Comparison of ENCODE assay signal across 15 cellular contexts in the genomic region with DNA sequence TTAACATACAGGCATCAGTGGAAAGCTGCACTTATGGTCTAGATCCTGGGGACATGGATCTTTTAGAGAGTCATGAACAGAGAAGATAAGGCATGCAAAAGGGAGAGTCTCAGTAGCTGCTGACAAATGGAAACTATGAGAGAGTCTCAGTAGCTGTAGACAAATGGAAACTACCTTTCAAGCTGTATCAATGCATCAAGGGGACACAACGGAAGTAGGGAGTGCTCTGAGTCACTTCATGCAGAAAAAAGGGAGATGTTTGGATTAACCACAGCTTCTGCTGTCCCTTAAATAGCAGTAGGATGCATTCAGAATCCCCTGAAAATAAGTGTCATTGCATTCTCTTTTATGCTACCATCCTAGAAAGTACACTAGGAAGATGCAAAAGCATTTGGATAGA.
A peak's percentile ranks its signal among the peaks of the same experiment; 100 is the strongest.
DNase-seq lines count a peak whose midpoint lies in the region; ATAC-seq and TF ChIP-seq lines count a peak whose summit lies in the region.
"Had no signal": no experiment of that assay in that cellular context is flagged by ENCODE, and none has a peak within 500 bp of the region (broad histone marks: within the 10 kb centered on the region; RNA-seq: fewer than 3 reads in every experiment).

No MANE protein-coding gene starts in this region.

- H3K27me3 ChIP-seq in H9 (ENCODE audit: insufficient read depth, low read length), result no peaks in the 10 kb centered on the region
- H3K27me3 ChIP-seq: BLaER1 had no signal

- H3K4me1 Mint-ChIP-seq in H9, result peaks cover 16 to 23% of the 10 kb centered on the region in 2 experiments
- H3K4me1 Mint-ChIP-seq: activated CD4-positive, alpha-beta T cell treated with anti-CD3 and anti-CD28 coated beads, Interleukin-2, amount 10 ng/mL, durations not matched to agents 24 days and 14 days had no signal

- WGBS in H9 (ENCODE audit: extremely low coverage, insufficient read length, low lambda C conversion rate), result no CpG with 5 or more reads among the region's 1 CpG

- no peak overlapping the region for H2BK5ac ChIP-seq in H9 (ENCODE audit: insufficient read length, low read length)

- H3K9ac ChIP-seq in H9 (ENCODE audit: extremely low read depth, insufficient read length, low read length), result no peak overlapping the region
- H3K9ac ChIP-seq: BLaER1 had no signal

- peak; percentile 91 for ATAC-seq in GM18517 (IDR thresholded peaks at IDR 0.05; ENCODE audit: unreplicated experiment)
- peak; percentile 70 for ATAC-seq in GM19468 (IDR thresholded peaks at IDR 0.05; ENCODE audit: extremely low read depth, unreplicated experiment)
- ATAC-seq in HG02943 (IDR thresholded peaks at IDR 0.05; ENCODE audit: low read depth, unreplicated experiment), result peak; percentile 79
- ATAC-seq in HG03565 (IDR thresholded peaks at IDR 0.05; ENCODE audit: unreplicated experiment), result peak; percentile 89
- ATAC-seq: K562, left ventricle myocardium superior had no signal

- no peak overlapping the region for H3K18ac ChIP-seq in H9 (ENCODE audit: insufficient read length, low read depth, low read length)

- H3K27ac Mint-ChIP-seq in H9, result peak overlapping the region in 1 of 3 experiments; percentile 17; a peak in 3 of 7 replicates
- H3K27ac Mint-ChIP-seq: activated CD4-positive, alpha-beta T cell treated with anti-CD3 and anti-CD28 coated beads, Interleukin-2, amount 10 ng/mL, durations not matched to agents 24 days and 14 days had no signal

- no peak overlapping the region for H3K4me3 Mint-ChIP-seq in H9
- H3K4me3 Mint-ChIP-seq: activated CD4-positive, alpha-beta T cell treated with anti-CD3 and anti-CD28 coated beads, Interleukin-2, amount 10 ng/mL, durations not matched to agents 24 days and 14 days had no signal

- no peak overlapping the region for H3K14ac ChIP-seq in H9 (ENCODE audit: insufficient read depth, low read length)

- no peak overlapping the region for H2BK120ac ChIP-seq in H9 (ENCODE audit: low read depth, low read length, poor library complexity, severe bottlenecking)

- H3K23ac ChIP-seq in H9 (ENCODE audit: insufficient read length, low read depth, low read length), result no peak overlapping the region

- no peaks in the 10 kb centered on the region for H3K23me2 ChIP-seq in H9 (ENCODE audit: insufficient read length, low read depth, low read length, poor library complexity, severe bottlenecking)

- no peak overlapping the region for H3K4ac ChIP-seq in H9 (ENCODE audit: low read depth, low read length)

- H4K91ac ChIP-seq in H9 (ENCODE audit: insufficient read length, low read depth, low read length), result no peak overlapping the region

- H3K56ac ChIP-seq in H9 (ENCODE audit: insufficient read length, low read depth, low read length), result no peak overlapping the region

- peaks cover 3% of the 10 kb centered on the region for H3K4me1 ChIP-seq in H9 (ENCODE audit: insufficient read depth, low read length)
- H3K4me1 ChIP-seq: BLaER1 had no signal

- H3K27ac ChIP-seq in H9 (ENCODE audit: insufficient read length, low read depth, low read length), result no peak overlapping the region
- H3K27ac ChIP-seq: BLaER1 had no signal

- no peak overlapping the region for H2BK12ac ChIP-seq in H9 (ENCODE audit: insufficient read length, low read depth, low read length)

- no peaks in the 10 kb centered on the region for H4K20me1 ChIP-seq in H9 (ENCODE audit: control insufficient read depth, insufficient read depth, insufficient read length)
- H4K20me1 ChIP-seq: BLaER1 had no signal

- H2AFZ ChIP-seq in H9 (ENCODE audit: low read length), result no peak overlapping the region

- H3K36me3 Mint-ChIP-seq in H9 (ENCODE audit: insufficient read depth in 1 of 3, low read depth in 3 of 3), result no peaks in the 10 kb centered on the region; a peak in 1 of 7 replicates

- no peaks in the 10 kb centered on the region for H3K9me3 ChIP-seq in H9 (ENCODE audit: control insufficient read depth, low read depth, low read length)
- H3K9me3 ChIP-seq: BLaER1 had no signal

- no peaks in the 10 kb centered on the region for H3K79me2 ChIP-seq in H9 (ENCODE audit: insufficient read depth, low read length)

- H3K79me1 ChIP-seq in H9 (ENCODE audit: insufficient read depth, low read depth, low read length, poor library complexity, severe bottlenecking), result no peaks in the 10 kb centered on the region

- no peak for TF ChIP-seq CTCF in H9 (conservative IDR thresholded peaks at IDR 0.05)

- no peak overlapping the region for H4K5ac ChIP-seq in H9 (ENCODE audit: insufficient read length, low read depth, low read length)

- no peaks in the 10 kb centered on the region for H3K9me3 Mint-ChIP-seq in H9

- DNase-seq in GM19240 (ENCODE audit: insufficient read length, low spot score) (no peak), NCI-H524 treated with DMSO at 0.1 percent for 48 hours (lab: John Stamatoyannopoulos, UW) (no peak), H9 (no peak)
- DNase-seq in activated naive CD4-positive, alpha-beta T cell treated with Interleukin-2 at 50 U/mL for 16 hours, result no peak
- DNase-seq: activated CD4-positive, alpha-beta T cell treated with anti-CD3 and anti-CD28 coated beads, Interleukin-2, amount 10 ng/mL, durations not matched to agents 24 days and 14 days; activated effector memory CD4-positive, alpha-beta T cell treated with Interleukin-2 at 50 U/mL for 16 hours; left ventricle myocardium superior; stimulated activated CD4-positive, alpha-beta T cell treated with anti-CD3 and anti-CD28 coated beads, Interleukin-12 subunit alpha, Interleukin-12 subunit beta, amount 100 ng/mL, for 4 hours; stimulated activated CD8-positive, alpha-beta memory T cell treated with anti-CD3 and anti-CD28 coated beads, Interleukin-4, amount 100 ng/mL, for 48 hours had no signal

- H2BK20ac ChIP-seq in H9 (ENCODE audit: low read depth, low read length, poor library complexity, severe bottlenecking), result no peak overlapping the region

- no peak overlapping the region for H3K4me2 ChIP-seq in H9 (ENCODE audit: insufficient read depth, insufficient read length, low read length)
- H3K4me2 ChIP-seq: BLaER1 had no signal

- no peaks in the 10 kb centered on the region for H3K27me3 Mint-ChIP-seq in H9 (ENCODE audit: low read depth)
- H3K27me3 Mint-ChIP-seq: activated CD4-positive, alpha-beta T cell treated with anti-CD3 and anti-CD28 coated beads, Interleukin-2, amount 10 ng/mL, durations not matched to agents 24 days and 14 days had no signal

- no peak overlapping the region for H3T11ph ChIP-seq in H9 (ENCODE audit: low read length)

- H2AK5ac ChIP-seq in H9 (ENCODE audit: insufficient read length, low read length), result no peak overlapping the region

- H2BK15ac ChIP-seq in H9 (ENCODE audit: low read depth, low read length), result no peak overlapping the region

- no peak overlapping the region for H4K8ac ChIP-seq in H9 (replicated peaks; ENCODE audit: insufficient read length, low read depth, low read length)
